In genomic region chr20:62674370-62674769, GRCh38 we compare ENCODE assay signal across 30 cellular contexts. TPM values are rescaled to one million over a fixed set of nuclear protein-coding genes. Genes with fewer than 3 reads are reported as not detected.
"Had no signal": no experiment of that assay in that cellular context is flagged by ENCODE, and none has a peak within 500 bp of the region (broad histone marks: within the 10 kb centered on the region; RNA-seq: fewer than 3 reads in every experiment).

No MANE protein-coding gene starts in this region.

- DNase-seq: activated CD4-positive, alpha-beta T cell treated with anti-CD3 and anti-CD28 coated beads for 4 hours; activated CD4-positive, alpha-beta T cell treated with anti-CD3 and anti-CD28 coated beads, Interleukin-2, amount 50 U/mL, for 4 hours; activated gamma-delta T cell; activated naive CD4-positive, alpha-beta T cell treated with anti-CD3 and anti-CD28 coated beads, Interleukin-2, amount 50 U/mL, for 16 hours; anterior cingulate cortex; esophagus squamous epithelium; foreskin melanocyte; hypothalamus; immature natural killer cell; kidney; left colon; mammary epithelial cell; nucleus accumbens; retina; sigmoid colon; small intestine; stimulated activated CD4-positive, alpha-beta T cell treated with anti-CD3 and anti-CD28 coated beads, Interleukin-4, amount 100 ng/mL, for 24 hours; stomach; T-helper 2 cell; thyroid gland had no signal

- H3K36me3 Mint-ChIP-seq: immature natural killer cell had no signal

- H3K27ac ChIP-seq: epithelial cell of prostate, esophagus squamous epithelium, pancreas, prostate gland, sigmoid colon, stomach, thyroid gland, upper lobe of left lung, vagina had no signal

- H3K9me3 Mint-ChIP-seq: activated T-helper 1 cell treated with anti-CD3 and anti-CD28 coated beads, Interleukin-12 subunit alpha, Interleukin-12 subunit beta, Interleukin-2, Interleukin-4 antibody, amounts not matched to agents 30 ng/mL and 10 ng/mL and 1 ng/mL, durations not matched to agents 14 hours and 24 hours and 36 hours; central memory CD8-positive, alpha-beta T cell; dendritic cell treated with granulocyte-macrophage colony-stimulating factor and Interleukin-4, amounts not matched to agents 40 ng/mL and 50 ng/mL, for 4 days; immature natural killer cell; stimulated activated memory B cell treated with anti-CD40 and anti-IgM and Interleukin-4, amounts not matched to agents 10 μg/mL and 1 μg/mL and 100 μg/mL, for 72 hours had no signal

- ATAC-seq: pancreas; stimulated activated memory B cell treated with anti-CD40 and anti-IgM and Interleukin-4, amounts not matched to agents 10 μg/mL and 1 μg/mL and 100 μg/mL, for 72 hours had no signal

- H3K4me3 ChIP-seq: esophagus squamous epithelium, pancreas, prostate gland, sigmoid colon, stomach, thyroid gland, upper lobe of left lung, vagina had no signal

- H3K27me3 Mint-ChIP-seq: central memory CD8-positive, alpha-beta T cell had no signal

- H3K4me3 Mint-ChIP-seq: activated T-helper 1 cell treated with anti-CD3 and anti-CD28 coated beads, Interleukin-12 subunit alpha, Interleukin-12 subunit beta, Interleukin-2, Interleukin-4 antibody, amounts not matched to agents 30 ng/mL and 10 ng/mL and 1 ng/mL, durations not matched to agents 14 hours and 24 hours and 36 hours; central memory CD8-positive, alpha-beta T cell; dendritic cell treated with granulocyte-macrophage colony-stimulating factor and Interleukin-4, amounts not matched to agents 40 ng/mL and 50 ng/mL, for 4 days; immature natural killer cell; stimulated activated memory B cell treated with anti-CD40 and anti-IgM and Interleukin-4, amounts not matched to agents 10 μg/mL and 1 μg/mL and 100 μg/mL, for 72 hours had no signal

- H3K9me3 ChIP-seq: esophagus squamous epithelium, pancreas, prostate gland, sigmoid colon, stomach, thyroid gland, upper lobe of left lung, vagina had no signal

- H3K27me3 ChIP-seq: pancreas, sigmoid colon, thyroid gland, upper lobe of left lung, vagina had no signal

- H3K27ac Mint-ChIP-seq: activated T-helper 1 cell treated with anti-CD3 and anti-CD28 coated beads, Interleukin-12 subunit alpha, Interleukin-12 subunit beta, Interleukin-2, Interleukin-4 antibody, amounts not matched to agents 30 ng/mL and 10 ng/mL and 1 ng/mL, durations not matched to agents 14 hours and 24 hours and 36 hours; dendritic cell treated with granulocyte-macrophage colony-stimulating factor and Interleukin-4, amounts not matched to agents 40 ng/mL and 50 ng/mL, for 4 days; immature natural killer cell; stimulated activated memory B cell treated with anti-CD40 and anti-IgM and Interleukin-4, amounts not matched to agents 10 μg/mL and 1 μg/mL and 100 μg/mL, for 72 hours had no signal

- H3K4me1 ChIP-seq: esophagus squamous epithelium, pancreas, prostate gland, sigmoid colon, thyroid gland, vagina had no signal

- H3K36me3 ChIP-seq: esophagus squamous epithelium, pancreas, prostate gland, sigmoid colon, thyroid gland, vagina had no signal

RNA-seq across cellular contexts. Expression of gene NTSR1, which starts 34.3 kb away (rescaled TPM):
- total RNA-seq: activated T-helper 1 cell treated with anti-CD3 and anti-CD28 coated beads, Interleukin-12 subunit alpha, Interleukin-12 subunit beta, Interleukin-2, Interleukin-4 antibody, amounts not matched to agents 30 ng/mL and 10 ng/mL and 1 ng/mL, durations not matched to agents 14 hours and 24 hours and 36 hours; bronchial epithelial cell had no signal
- polyA plus RNA-seq: immature natural killer cell had no signal
